ENCODE assay signal across 12 cellular contexts in genomic region chr10:114615600-114616007, GRCh38. TPM values are rescaled to one million over a fixed set of nuclear protein-coding genes. Genes with fewer than 3 reads are reported as not detected.
DNase-seq lines count a peak whose midpoint lies in the region; ATAC-seq and TF ChIP-seq lines count a peak whose summit lies in the region.
"Had no signal": no experiment of that assay in that cellular context is flagged by ENCODE, and none has a peak within 500 bp of the region (broad histone marks: within the 10 kb centered on the region; RNA-seq: fewer than 3 reads in every experiment).

No MANE protein-coding gene starts in this region.

- intact Hi-C loops in stomach (cut with DNase I; ENCODE audit: low total_unique reads): no loop called here

- H3K9me3 ChIP-seq in stomach: no peaks in the 10 kb centered on the region
- H3K9me3 ChIP-seq: A549 had no signal

- peak; percentile 90 for ATAC-seq in GM21737 (IDR thresholded peaks at IDR 0.05; ENCODE audit: unreplicated experiment)
- ATAC-seq in HG03520 (IDR thresholded peaks at IDR 0.05; ENCODE audit: unreplicated experiment): peak; percentile 97
- ATAC-seq: A549 had no signal

- H3K27ac ChIP-seq in stomach: peak overlapping the region in 1 of 5 donors; percentile 67

- no peaks in the 10 kb centered on the region for H3K36me3 ChIP-seq in stomach

- H3K4me1 ChIP-seq in stomach: peaks cover 11 to 31% (median 17%) of the 10 kb centered on the region in 4 donors

- TF ChIP-seq CTCF in stomach (IDR thresholded peaks at IDR 0.05): no peak

- no peak for TF ChIP-seq POLR2A in stomach (IDR thresholded peaks at IDR 0.05)

- no peak for TF ChIP-seq EP300 in stomach (IDR thresholded peaks at IDR 0.05)

- no peak overlapping the region for H3K4me3 ChIP-seq in stomach
- H3K4me3 ChIP-seq: A549, lung had no signal

- in situ Hi-C loops in KBM-7 (cut with MboI; ENCODE audit: low pct_unique_long_range_greater_than_20kb, low sequenced_read_pairs): no loop called here

- WGBS in stomach, 5 donors: 36 to 56% (median 41%) methylated on average over 1 of the region's 1 CpG

- peak; percentile 11 to 20 for DNase-seq in activated CD4-positive, alpha-beta T cell treated with anti-CD3 and anti-CD28 coated beads, Interleukin-2, amount 50 U/mL, for 48 hours
- DNase-seq in activated CD4-positive, alpha-beta T cell treated with anti-CD3 and anti-CD28 coated beads for 1 hour: no peak
- DNase-seq in renal cortical epithelial cell (ENCODE audit: low read depth) (peak; percentile 95), KBM-7 (no peak), stomach (no peak)
- DNase-seq in activated CD8-positive, alpha-beta memory T cell treated with anti-CD3 and anti-CD28 coated beads, Interleukin-2, amount 50 U/mL, for 48 hours: no peak
- DNase-seq: activated CD4-positive, alpha-beta T cell treated with anti-CD3 and anti-CD28 coated beads, Interleukin-2, amount 50 U/mL, for 4 hours; NCI-H510A had no signal

- no peaks in the 10 kb centered on the region for H3K27me3 ChIP-seq in stomach

RNA-seq across cellular contexts. Expression of gene ABLIM1, which starts 42.5 kb away (rescaled TPM):
- total RNA-seq in renal cortical epithelial cell: 31.1 and 77.4 TPM in 2 replicates
- 100 to 1,000 TPM in 3 of 5 donors, 10 to 100 TPM in 2; 28.1 to 276 (median 198) TPM for total RNA-seq in stomach
- 10 to 100 TPM; 30.2 to 87.2 (median 30.3) TPM for polyA plus RNA-seq in stomach

Comparison
In these comparisons a context has a peak if more than half of its experiments do, and no peak if none do; other contexts are left out.
1. DNase-seq: peak in activated CD4-positive, alpha-beta T cell treated with anti-CD3 and anti-CD28 coated beads, Interleukin-2, amount 50 U/mL, for 48 hours (2 of 2) and renal cortical epithelial cell (single experiment); none in activated CD4-positive, alpha-beta T cell treated with anti-CD3 and anti-CD28 coated beads for 1 hour (single experiment), KBM-7 (single experiment), stomach (single experiment) and activated CD8-positive, alpha-beta memory T cell treated with anti-CD3 and anti-CD28 coated beads, Interleukin-2, amount 50 U/mL, for 48 hours (single experiment).